ENCODE assay signal across 8 cellular contexts in the genomic region with DNA sequence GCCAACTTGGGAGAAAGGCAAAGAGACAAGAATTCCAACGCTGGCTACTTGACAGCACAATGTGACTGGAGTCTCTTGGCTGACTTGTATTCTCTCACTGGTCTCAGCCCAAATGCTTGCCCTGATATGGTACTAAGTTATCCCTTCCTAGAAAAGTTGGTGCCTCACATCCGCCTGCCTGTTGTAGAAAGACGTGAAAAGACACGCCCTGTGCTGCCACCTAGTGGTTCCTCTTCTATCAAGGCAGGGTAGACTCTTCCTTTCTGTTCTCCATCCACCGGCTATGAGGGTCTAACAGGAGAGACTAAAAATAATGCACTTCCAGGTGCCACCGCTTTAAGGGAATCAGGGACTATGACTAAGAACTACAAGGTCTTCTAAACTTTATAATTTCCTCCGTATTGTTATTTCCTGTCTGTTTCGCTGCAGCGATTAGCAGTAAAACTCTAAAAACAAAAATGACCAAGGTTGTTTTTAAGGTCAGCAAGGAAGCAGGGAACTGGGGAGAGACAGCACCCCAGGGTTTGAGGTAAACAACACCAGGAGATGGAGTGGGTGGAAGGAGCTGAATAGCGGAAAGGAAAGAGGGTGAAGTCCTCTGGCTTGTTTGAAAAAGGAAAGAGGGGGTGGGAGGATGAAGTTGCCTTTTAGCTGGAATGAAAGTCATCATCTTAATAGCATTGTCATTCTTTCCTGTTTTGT.
A peak's percentile ranks its signal among the peaks of the same experiment; 100 is the strongest.
DNase-seq lines count a peak whose midpoint lies in the region; ATAC-seq and TF ChIP-seq lines count a peak whose summit lies in the region.

No MANE protein-coding gene starts in this region.

- H3K9me3 ChIP-seq in psoas muscle (no peaks in the 10 kb centered on the region), upper lobe of right lung (no peaks in the 10 kb centered on the region)

- peak overlapping the region; percentile 84 for H3K27ac Mint-ChIP-seq in activated naive CD8-positive, alpha-beta T cell treated with anti-CD3 and anti-CD28 coated beads, Interleukin-2, amount 50 U/mL, for 24 hours

- TF ChIP-seq CTCF in psoas muscle (IDR thresholded peaks at IDR 0.05) = peak; percentile 90
- peak; percentile 90 for TF ChIP-seq CTCF in upper lobe of right lung (IDR thresholded peaks at IDR 0.05)

- H3K36me3 ChIP-seq in psoas muscle (ENCODE audit: insufficient read depth in 1 of 2, low read depth in 1 of 2) (no peaks in the 10 kb centered on the region), upper lobe of right lung (no peaks in the 10 kb centered on the region)

- whole genome bisulfite sequencing in psoas muscle, 3 donors = 7 to 10% (median 7%) methylated on average over 10 of the region's 10 CpGs

- H3K27me3 ChIP-seq in psoas muscle (ENCODE audit: insufficient read depth in 3 of 3, low read length in 2 of 3) (no peaks in the 10 kb centered on the region), upper lobe of right lung (no peaks in the 10 kb centered on the region)

- H3K4me1 ChIP-seq in psoas muscle (peaks cover 38% of the 10 kb centered on the region), upper lobe of right lung (peaks cover 25% of the 10 kb centered on the region)

- DNase-seq in COR-L47 (lab: John Stamatoyannopoulos, UW) = peak; percentile 85
- DNase-seq in H4 (ENCODE audit: low spot score) = peak; percentile 89
- peak; percentile 83 for DNase-seq in NCI-H146 (lab: John Stamatoyannopoulos, UW)
- DNase-seq in SW480 (ENCODE audit: low spot score) = peak; percentile 84
- DNase-seq in activated naive CD8-positive, alpha-beta T cell treated with anti-CD3 and anti-CD28 coated beads, Interleukin-2, amount 50 U/mL, for 24 hours = peak; percentile 88
- DNase-seq in cardiac septum (ENCODE audit: low spot score) = peak; percentile 93
- peak; percentile 84 to 90 for DNase-seq in psoas muscle
- DNase-seq in upper lobe of right lung = peak; percentile 78

- intact Hi-C loops in cardiac septum (cut with DNase I) (loop anchor here (1.0 to 2.0 kb wide), 3 partner anchors 16 to 130 kb away; no protein-coding TSS in a partner anchor), psoas muscle (cut with DNase I) (loop anchor here (1.0 to 5.0 kb wide), 3 partner anchors 112 to 130 kb away; no protein-coding TSS in a partner anchor), upper lobe of right lung (cut with DNase I) (loop anchor here (5.0 kb wide), 1 partner anchor 129 kb away; no protein-coding TSS in a partner anchor)

- no peak overlapping the region for H3K4me3 ChIP-seq in psoas muscle
- H3K4me3 ChIP-seq in upper lobe of right lung = no peak overlapping the region

- H3K27ac ChIP-seq in psoas muscle = peak overlapping the region; percentile 76
- H3K27ac ChIP-seq in upper lobe of right lung = no peak overlapping the region

- no peaks in the 10 kb centered on the region for H3K9me3 Mint-ChIP-seq in activated naive CD8-positive, alpha-beta T cell treated with anti-CD3 and anti-CD28 coated beads, Interleukin-2, amount 50 U/mL, for 24 hours

- ATAC-seq in activated naive CD8-positive, alpha-beta T cell treated with anti-CD3 and anti-CD28 coated beads, Interleukin-2, amount 50 U/mL, for 24 hours = peak; percentile 95
- ATAC-seq in psoas muscle = peak; percentile 93 to 95 (median 94)
- peak; percentile 98 for ATAC-seq in upper lobe of right lung

- H3K4me3 Mint-ChIP-seq in activated naive CD8-positive, alpha-beta T cell treated with anti-CD3 and anti-CD28 coated beads, Interleukin-2, amount 50 U/mL, for 24 hours = peak overlapping the region; percentile 60

- H3K27me3 Mint-ChIP-seq in activated naive CD8-positive, alpha-beta T cell treated with anti-CD3 and anti-CD28 coated beads, Interleukin-2, amount 50 U/mL, for 24 hours = no peaks in the 10 kb centered on the region

- no peaks in the 10 kb centered on the region for H3K36me3 Mint-ChIP-seq in activated naive CD8-positive, alpha-beta T cell treated with anti-CD3 and anti-CD28 coated beads, Interleukin-2, amount 50 U/mL, for 24 hours (ENCODE audit: low read depth)

- H3K4me1 Mint-ChIP-seq in activated naive CD8-positive, alpha-beta T cell treated with anti-CD3 and anti-CD28 coated beads, Interleukin-2, amount 50 U/mL, for 24 hours = peaks cover 55% of the 10 kb centered on the region
